19 cellular contexts compared by ENCODE assay signal in the genomic region with DNA sequence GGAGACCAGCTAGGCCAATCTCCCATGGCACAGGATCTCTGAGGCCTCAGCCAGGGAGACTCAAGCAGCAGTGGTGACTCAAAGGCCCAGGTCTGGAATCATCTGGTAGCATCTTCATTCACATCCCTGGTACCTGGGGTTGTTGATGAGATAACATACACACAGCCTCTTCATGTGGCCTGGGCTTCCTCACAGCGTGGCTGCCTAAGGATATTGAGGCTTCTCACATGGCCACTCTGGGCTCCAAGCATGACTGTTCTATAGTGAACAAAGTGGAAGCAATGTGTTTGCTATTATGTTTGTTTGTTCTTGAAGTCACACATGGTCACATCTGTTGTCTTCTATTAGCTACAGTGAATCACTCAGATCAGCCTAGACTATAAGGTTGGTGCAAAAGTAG.
A peak's percentile ranks its signal among the peaks of the same experiment; 100 is the strongest.
DNase-seq lines count a peak whose midpoint lies in the region; ATAC-seq and TF ChIP-seq lines count a peak whose summit lies in the region.
"Had no signal": no experiment of that assay in that cellular context is flagged by ENCODE, and none has a peak within 500 bp of the region (broad histone marks: within the 10 kb centered on the region; RNA-seq: fewer than 3 reads in every experiment).

No MANE protein-coding gene starts in this region.

- peak overlapping the region; percentile 96 for H3K27ac ChIP-seq in neural cell (ENCODE audit: low read length)
- H3K27ac ChIP-seq: 22Rv1 had no signal

- H3K4me3 ChIP-seq in neural cell (ENCODE audit: low read length): no peak overlapping the region

- no peaks in the 10 kb centered on the region for H3K9me3 Mint-ChIP-seq in activated CD4-positive, alpha-beta T cell treated with anti-CD3 and anti-CD28 coated beads for 36 hours (ENCODE audit: low read depth)
- peaks cover 2% of the 10 kb centered on the region for H3K9me3 Mint-ChIP-seq in activated naive CD8-positive, alpha-beta T cell treated with anti-CD3 and anti-CD28 coated beads, Interleukin-2, amount 10 ng/mL, durations not matched to agents 7 days and 5 days
- H3K9me3 Mint-ChIP-seq in activated naive CD8-positive, alpha-beta T cell treated with anti-CD3 and anti-CD28 coated beads for 36 hours: no peaks in the 10 kb centered on the region
- H3K9me3 Mint-ChIP-seq in activated T-helper 1 cell treated with anti-CD3 and anti-CD28 coated beads, Interleukin-12 subunit alpha, Interleukin-12 subunit beta, Interleukin-2, Interleukin-4 antibody, amounts not matched to agents 30 ng/mL and 10 ng/mL and 1 ng/mL, durations not matched to agents 14 hours and 24 hours and 36 hours: peaks cover 9% of the 10 kb centered on the region
- H3K9me3 Mint-ChIP-seq in progenitor cell of endocrine pancreas (ENCODE audit: low read depth): no peaks in the 10 kb centered on the region
- H3K9me3 Mint-ChIP-seq: H9 had no signal

- H3K4me3 Mint-ChIP-seq in activated CD4-positive, alpha-beta T cell treated with anti-CD3 and anti-CD28 coated beads for 36 hours: no peak overlapping the region
- no peak overlapping the region for H3K4me3 Mint-ChIP-seq in activated naive CD8-positive, alpha-beta T cell treated with anti-CD3 and anti-CD28 coated beads, Interleukin-2, amount 10 ng/mL, durations not matched to agents 7 days and 5 days
- no peak overlapping the region for H3K4me3 Mint-ChIP-seq in activated naive CD8-positive, alpha-beta T cell treated with anti-CD3 and anti-CD28 coated beads for 36 hours
- H3K4me3 Mint-ChIP-seq in activated T-helper 1 cell treated with anti-CD3 and anti-CD28 coated beads, Interleukin-12 subunit alpha, Interleukin-12 subunit beta, Interleukin-2, Interleukin-4 antibody, amounts not matched to agents 30 ng/mL and 10 ng/mL and 1 ng/mL, durations not matched to agents 14 hours and 24 hours and 36 hours: no peak overlapping the region
- no peak overlapping the region for H3K4me3 Mint-ChIP-seq in progenitor cell of endocrine pancreas (ENCODE audit: low read depth)
- H3K4me3 Mint-ChIP-seq: B cell; CD4-positive, CD25-positive, alpha-beta regulatory T cell; H9 had no signal

- H3K27me3 Mint-ChIP-seq in activated CD4-positive, alpha-beta T cell treated with anti-CD3 and anti-CD28 coated beads for 36 hours: no peaks in the 10 kb centered on the region
- peaks cover 22% of the 10 kb centered on the region for H3K27me3 Mint-ChIP-seq in activated naive CD8-positive, alpha-beta T cell treated with anti-CD3 and anti-CD28 coated beads, Interleukin-2, amount 10 ng/mL, durations not matched to agents 7 days and 5 days
- no peaks in the 10 kb centered on the region for H3K27me3 Mint-ChIP-seq in activated naive CD8-positive, alpha-beta T cell treated with anti-CD3 and anti-CD28 coated beads for 36 hours
- H3K27me3 Mint-ChIP-seq in activated T-helper 1 cell treated with anti-CD3 and anti-CD28 coated beads, Interleukin-12 subunit alpha, Interleukin-12 subunit beta, Interleukin-2, Interleukin-4 antibody, amounts not matched to agents 30 ng/mL and 10 ng/mL and 1 ng/mL, durations not matched to agents 14 hours and 24 hours and 36 hours (ENCODE audit: insufficient read depth): no peaks in the 10 kb centered on the region
- H3K27me3 Mint-ChIP-seq in progenitor cell of endocrine pancreas: peaks cover 28% of the 10 kb centered on the region
- H3K27me3 Mint-ChIP-seq: CD4-positive, CD25-positive, alpha-beta regulatory T cell had no signal

- POLR2A ChIA-PET in activated CD4-positive, alpha-beta T cell treated with anti-CD3 and anti-CD28 coated beads for 36 hours (lab: Charles Lee): interaction anchor here (1.9 kb wide), 1 partner anchor 74 kb away, joined by 9 read pairs; no protein-coding TSS in a partner anchor
- POLR2A ChIA-PET in activated naive CD8-positive, alpha-beta T cell treated with anti-CD3 and anti-CD28 coated beads, Interleukin-2, amount 10 ng/mL, durations not matched to agents 7 days and 5 days (lab: Charles Lee): interaction anchor here (1.3 kb wide), 1 partner anchor 77 kb away, joined by 4 read pairs; no protein-coding TSS in a partner anchor

- H3K9me2 ChIP-seq in neural cell (ENCODE audit: insufficient read depth, low read length): no peaks in the 10 kb centered on the region

- TF ChIP-seq EP300 in neural cell (conservative IDR thresholded peaks at IDR 0.05; ENCODE audit: poor library complexity, severe bottlenecking): no peak

- H3K9ac ChIP-seq in neural cell (ENCODE audit: low read length): peak overlapping the region; percentile 53

- no peak for ATAC-seq in activated CD4-positive, alpha-beta T cell treated with anti-CD3 and anti-CD28 coated beads for 36 hours
- peak; percentile 67 for ATAC-seq in activated naive CD8-positive, alpha-beta T cell treated with anti-CD3 and anti-CD28 coated beads, Interleukin-2, amount 10 ng/mL, durations not matched to agents 7 days and 5 days (ENCODE audit: low read depth)

- intact Hi-C loops in activated CD4-positive, alpha-beta T cell treated with anti-CD3 and anti-CD28 coated beads for 36 hours (cut with DNase I, micrococcal nuclease): loop anchor here (2.0 to 5.0 kb wide), 3 partner anchors 75 to 326 kb away; no protein-coding TSS in a partner anchor
- intact Hi-C loops in activated T-helper 1 cell treated with anti-CD3 and anti-CD28 coated beads, Interleukin-12 subunit alpha, Interleukin-12 subunit beta, Interleukin-2, Interleukin-4 antibody, amounts not matched to agents 30 ng/mL and 10 ng/mL and 1 ng/mL, durations not matched to agents 14 hours and 24 hours and 36 hours (cut with micrococcal nuclease): loop anchor here (2.0 to 10.0 kb wide), 3 partner anchors 75 to 593 kb away; no protein-coding TSS in a partner anchor

- peaks cover 1% of the 10 kb centered on the region for H3K36me3 Mint-ChIP-seq in activated CD4-positive, alpha-beta T cell treated with anti-CD3 and anti-CD28 coated beads for 36 hours (ENCODE audit: low read depth)
- H3K36me3 Mint-ChIP-seq in activated naive CD8-positive, alpha-beta T cell treated with anti-CD3 and anti-CD28 coated beads, Interleukin-2, amount 10 ng/mL, durations not matched to agents 7 days and 5 days: peaks cover 4% of the 10 kb centered on the region
- H3K36me3 Mint-ChIP-seq in activated naive CD8-positive, alpha-beta T cell treated with anti-CD3 and anti-CD28 coated beads for 36 hours: no peaks in the 10 kb centered on the region
- peaks cover 2% of the 10 kb centered on the region for H3K36me3 Mint-ChIP-seq in activated T-helper 1 cell treated with anti-CD3 and anti-CD28 coated beads, Interleukin-12 subunit alpha, Interleukin-12 subunit beta, Interleukin-2, Interleukin-4 antibody, amounts not matched to agents 30 ng/mL and 10 ng/mL and 1 ng/mL, durations not matched to agents 14 hours and 24 hours and 36 hours (ENCODE audit: low read depth)
- no peaks in the 10 kb centered on the region for H3K36me3 Mint-ChIP-seq in progenitor cell of endocrine pancreas (ENCODE audit: insufficient read depth)
- H3K36me3 Mint-ChIP-seq: CD4-positive, CD25-positive, alpha-beta regulatory T cell had no signal

- no peaks in the 10 kb centered on the region for H3K36me3 ChIP-seq in neural cell (ENCODE audit: insufficient read depth, low read length)

- H3K4me1 Mint-ChIP-seq in activated CD4-positive, alpha-beta T cell treated with anti-CD3 and anti-CD28 coated beads for 36 hours: peaks cover 46% of the 10 kb centered on the region
- H3K4me1 Mint-ChIP-seq in activated naive CD8-positive, alpha-beta T cell treated with anti-CD3 and anti-CD28 coated beads, Interleukin-2, amount 10 ng/mL, durations not matched to agents 7 days and 5 days: peaks cover 49% of the 10 kb centered on the region
- H3K4me1 Mint-ChIP-seq in activated naive CD8-positive, alpha-beta T cell treated with anti-CD3 and anti-CD28 coated beads for 36 hours: peaks cover 39% of the 10 kb centered on the region
- peaks cover 49% of the 10 kb centered on the region for H3K4me1 Mint-ChIP-seq in activated T-helper 1 cell treated with anti-CD3 and anti-CD28 coated beads, Interleukin-12 subunit alpha, Interleukin-12 subunit beta, Interleukin-2, Interleukin-4 antibody, amounts not matched to agents 30 ng/mL and 10 ng/mL and 1 ng/mL, durations not matched to agents 14 hours and 24 hours and 36 hours (ENCODE audit: low read depth)
- peaks cover 7% of the 10 kb centered on the region for H3K4me1 Mint-ChIP-seq in progenitor cell of endocrine pancreas (ENCODE audit: low read depth)
- H3K4me1 Mint-ChIP-seq: B cell had no signal

- TF ChIP-seq RAD21 in neural cell (conservative IDR thresholded peaks at IDR 0.05): no peak

- H3K27ac Mint-ChIP-seq in activated CD4-positive, alpha-beta T cell treated with anti-CD3 and anti-CD28 coated beads for 36 hours: peak overlapping the region; percentile 58
- H3K27ac Mint-ChIP-seq in activated naive CD8-positive, alpha-beta T cell treated with anti-CD3 and anti-CD28 coated beads, Interleukin-2, amount 10 ng/mL, durations not matched to agents 7 days and 5 days: no peak overlapping the region
- no peak overlapping the region for H3K27ac Mint-ChIP-seq in activated naive CD8-positive, alpha-beta T cell treated with anti-CD3 and anti-CD28 coated beads for 36 hours
- peak overlapping the region; percentile 14 for H3K27ac Mint-ChIP-seq in activated T-helper 1 cell treated with anti-CD3 and anti-CD28 coated beads, Interleukin-12 subunit alpha, Interleukin-12 subunit beta, Interleukin-2, Interleukin-4 antibody, amounts not matched to agents 30 ng/mL and 10 ng/mL and 1 ng/mL, durations not matched to agents 14 hours and 24 hours and 36 hours
- no peak overlapping the region for H3K27ac Mint-ChIP-seq in progenitor cell of endocrine pancreas
- H3K27ac Mint-ChIP-seq: B cell, H9 had no signal

- no peak overlapping the region for H3K4me2 ChIP-seq in neural cell (ENCODE audit: low read length)

- H3F3A ChIP-seq in neural cell (ENCODE audit: insufficient read depth, low read length, poor library complexity, severe bottlenecking): peaks cover 13% of the 10 kb centered on the region

- no peak overlapping the region for H2AFZ ChIP-seq in neural cell (ENCODE audit: low read depth, low read length)

- peak; percentile 25 for DNase-seq in activated CD4-positive, alpha-beta T cell treated with anti-CD3 and anti-CD28 coated beads for 36 hours
- no peak for DNase-seq in activated CD4-positive, alpha-beta T cell treated with anti-CD3 and anti-CD28 coated beads, Interleukin-2, amount 50 U/mL, for 4 hours
- peak; percentile 41 for DNase-seq in activated naive CD8-positive, alpha-beta T cell treated with anti-CD3 and anti-CD28 coated beads, Interleukin-2, amount 10 ng/mL, durations not matched to agents 7 days and 5 days
- no peak for DNase-seq in activated naive CD8-positive, alpha-beta T cell treated with anti-CD3 and anti-CD28 coated beads for 36 hours
- no peak for DNase-seq in activated T-helper 1 cell treated with anti-CD3 and anti-CD28 coated beads, Interleukin-12 subunit alpha, Interleukin-12 subunit beta, Interleukin-2, Interleukin-4 antibody, amounts not matched to agents 30 ng/mL and 10 ng/mL and 1 ng/mL, durations not matched to agents 14 hours and 24 hours and 36 hours (ENCODE audit: low spot score)
- DNase-seq in DMS79 treated with DMSO at 0.1 percent for 48 hours (lab: John Stamatoyannopoulos, UW) (no peak), progenitor cell of endocrine pancreas (ENCODE audit: low spot score, unreplicated experiment) (no peak)
- DNase-seq: Calu3, DMS53, H9, Karpas-422, MM.1S, NCI-H1105, NCI-H1694, NCI-H524 had no signal

- H3K27me3 ChIP-seq in neural cell (ENCODE audit: insufficient read depth, low read depth, low read length): no peaks in the 10 kb centered on the region

- no peaks in the 10 kb centered on the region for H3K9me3 ChIP-seq in neural cell (ENCODE audit: low read length)

- H4K20me1 ChIP-seq in neural cell (ENCODE audit: insufficient read depth): no peaks in the 10 kb centered on the region

- TF ChIP-seq CTCF in neural cell (IDR thresholded peaks at IDR 0.05; ENCODE audit: poor library complexity, severe bottlenecking): no peak
- TF ChIP-seq CTCF in progenitor cell of endocrine pancreas (IDR thresholded peaks at IDR 0.05; ENCODE audit: unreplicated experiment): no peak

- H3K79me2 ChIP-seq in neural cell (replicated peaks; ENCODE audit: insufficient read depth, low read length): no peaks in the 10 kb centered on the region

- CTCF ChIA-PET in activated CD4-positive, alpha-beta T cell treated with anti-CD3 and anti-CD28 coated beads for 36 hours (lab: Charles Lee): no interaction called here

Comparison
In these comparisons a context has a peak if more than half of its experiments do, and no peak if none do; other contexts are left out.
1. DNase-seq: peak in activated CD4-positive, alpha-beta T cell treated with anti-CD3 and anti-CD28 coated beads for 36 hours (single experiment) and activated naive CD8-positive, alpha-beta T cell treated with anti-CD3 and anti-CD28 coated beads, Interleukin-2, amount 10 ng/mL, durations not matched to agents 7 days and 5 days (single experiment); none in activated CD4-positive, alpha-beta T cell treated with anti-CD3 and anti-CD28 coated beads, Interleukin-2, amount 50 U/mL, for 4 hours (0 of 2), activated naive CD8-positive, alpha-beta T cell treated with anti-CD3 and anti-CD28 coated beads for 36 hours (single experiment), activated T-helper 1 cell treated with anti-CD3 and anti-CD28 coated beads, Interleukin-12 subunit alpha, Interleukin-12 subunit beta, Interleukin-2, Interleukin-4 antibody, amounts not matched to agents 30 ng/mL and 10 ng/mL and 1 ng/mL, durations not matched to agents 14 hours and 24 hours and 36 hours (single experiment), DMS79 treated with DMSO at 0.1 percent for 48 hours (single experiment) and progenitor cell of endocrine pancreas (single experiment).
2. H3K27ac Mint-ChIP-seq: peak in activated CD4-positive, alpha-beta T cell treated with anti-CD3 and anti-CD28 coated beads for 36 hours (single experiment) and activated T-helper 1 cell treated with anti-CD3 and anti-CD28 coated beads, Interleukin-12 subunit alpha, Interleukin-12 subunit beta, Interleukin-2, Interleukin-4 antibody, amounts not matched to agents 30 ng/mL and 10 ng/mL and 1 ng/mL, durations not matched to agents 14 hours and 24 hours and 36 hours (single experiment); none in activated naive CD8-positive, alpha-beta T cell treated with anti-CD3 and anti-CD28 coated beads, Interleukin-2, amount 10 ng/mL, durations not matched to agents 7 days and 5 days (single experiment), activated naive CD8-positive, alpha-beta T cell treated with anti-CD3 and anti-CD28 coated beads for 36 hours (single experiment) and progenitor cell of endocrine pancreas (single experiment).